ENCODE assay signal across 15 cellular contexts in the genomic region with DNA sequence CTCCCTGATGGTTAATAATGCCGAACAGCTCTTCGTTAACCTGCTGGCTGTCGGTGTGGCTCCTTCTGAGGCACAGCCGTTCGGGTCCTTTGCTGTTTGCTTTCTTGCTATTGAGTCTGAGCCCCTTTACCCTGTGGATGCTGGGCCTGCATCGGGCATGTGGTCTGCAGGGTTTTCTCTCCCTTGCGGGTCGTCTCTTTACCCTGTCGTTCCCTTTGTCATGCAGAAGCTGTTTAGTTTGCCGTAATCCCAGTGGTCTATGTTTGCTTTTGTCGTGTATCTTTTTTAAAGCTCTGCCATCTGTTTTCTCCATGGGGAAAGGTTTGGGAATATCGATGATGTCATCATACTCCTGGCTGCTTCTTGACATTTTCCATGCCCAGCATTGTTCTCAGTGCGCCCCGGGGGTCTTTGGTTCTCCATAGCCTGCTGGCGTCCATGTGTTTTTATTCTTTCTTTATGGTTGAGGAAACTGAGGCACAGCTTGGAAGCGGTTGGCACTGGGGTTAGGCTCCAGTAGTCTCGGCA.
DNase-seq lines count a peak whose midpoint lies in the region; ATAC-seq, FAIRE-seq and TF ChIP-seq lines count a peak whose summit lies in the region.
"Had no signal": no experiment of that assay in that cellular context is flagged by ENCODE, and none has a peak within 500 bp of the region (broad histone marks: within the 10 kb centered on the region; RNA-seq: fewer than 3 reads in every experiment).

No MANE protein-coding gene starts in this region.

- H3K36me3 Mint-ChIP-seq in activated naive CD4-positive, alpha-beta T cell treated with anti-CD3 and anti-CD28 coated beads, Interleukin-2, amount 10 ng/mL, durations not matched to agents 7 days and 5 days: peaks cover 7% of the 10 kb centered on the region
- H3K36me3 Mint-ChIP-seq: IgD-negative memory B cell had no signal

- no peak overlapping the region for H2BK5ac ChIP-seq in H1 (ENCODE audit: low read depth, low read length)

- no peak for TF ChIP-seq RAD21 in H1 (IDR thresholded peaks at IDR 0.05 in 1 of 2, conservative IDR thresholded peaks at IDR 0.05 in 1 of 2; ENCODE audit: low read depth in 2 of 2, low read length in 2 of 2)

- H3K56ac ChIP-seq in H1 (replicated peaks; ENCODE audit: insufficient read length, low read depth, low read length): no peak overlapping the region

- no peak overlapping the region for H4K5ac ChIP-seq in H1 (ENCODE audit: insufficient read length, low read depth, low read length)

- no peak overlapping the region for H2AFZ ChIP-seq in H1 (ENCODE audit: low read length)
- H2AFZ ChIP-seq: PC-9 had no signal

- H3K4ac ChIP-seq in H1 (replicated peaks; ENCODE audit: insufficient read length, low read depth, low read length): no peak overlapping the region

- H3K4me1 Mint-ChIP-seq in activated naive CD4-positive, alpha-beta T cell treated with anti-CD3 and anti-CD28 coated beads, Interleukin-2, amount 10 ng/mL, durations not matched to agents 7 days and 5 days: peaks cover 6% of the 10 kb centered on the region

- H3K18ac ChIP-seq in H1 (ENCODE audit: extremely low read depth, low read length): no peak overlapping the region

- H3K4me1 ChIP-seq in right cardiac atrium (ENCODE audit: control insufficient read depth, insufficient read depth, low read length) (peaks cover 2% of the 10 kb centered on the region), H1 (replicated peaks in 1 of 4; ENCODE audit: control insufficient read depth in 3 of 4, insufficient read depth in 4 of 4, low read length in 3 of 4) (peaks cover 0 to 3% (median 0%) of the 10 kb centered on the region in 4 experiments; a peak in 2 of 7 replicates)

- H3K27me3 ChIP-seq in right cardiac atrium (ENCODE audit: control insufficient read depth, insufficient read depth) (no peaks in the 10 kb centered on the region), H1 (replicated peaks in 1 of 4; ENCODE audit: control insufficient read depth in 3 of 4, extremely low read depth in 1 of 4, insufficient read depth in 3 of 4, low read length in 3 of 4) (no peaks in the 10 kb centered on the region)

- intact Hi-C loops in right cardiac atrium (cut with DNase I) (loop anchor here in 1 of 4 donors (10.0 kb wide), 1 partner anchor 68 kb away; the partner anchor contains the start of gene AGPAT3), cardiac septum (cut with DNase I) (no loop called here)

- no peak overlapping the region for H3K4me3 Mint-ChIP-seq in activated naive CD4-positive, alpha-beta T cell treated with anti-CD3 and anti-CD28 coated beads, Interleukin-2, amount 10 ng/mL, durations not matched to agents 7 days and 5 days
- H3K4me3 Mint-ChIP-seq: IgD-negative memory B cell had no signal

- no peaks in the 10 kb centered on the region for H3K79me2 ChIP-seq in H1 (ENCODE audit: control insufficient read depth in 1 of 2, insufficient read depth in 2 of 2, low read length in 2 of 2)

- no peak for FAIRE-seq in H1 (lab: Jason Lieb, UNC)
- FAIRE-seq: GM12891 had no signal

- DNase-seq in right cardiac atrium (peak in 2 of 3 donors; percentile 11 to 23), cardiac septum (ENCODE audit: low spot score) (no peak), NCI-H69 (lab: John Stamatoyannopoulos, UW) (peak; percentile 98), H1 (ENCODE audit: low read depth in 1 of 2, low spot score in 2 of 2) (no peak), AG08396 (ENCODE audit: low spot score) (no peak), NCI-H526 (lab: John Stamatoyannopoulos, UW) (no peak)
- DNase-seq in activated naive CD4-positive, alpha-beta T cell treated with anti-CD3 and anti-CD28 coated beads, Interleukin-2, amount 10 ng/mL, durations not matched to agents 7 days and 5 days: no peak
- DNase-seq: AML-193, DMS53, NCI-H2029, NCI-H2227 treated with DMSO at 0.1 percent for 48 hours, PC-9 had no signal

- H2BK12ac ChIP-seq in H1 (ENCODE audit: low read depth, low read length): no peak overlapping the region

- H3K27ac ChIP-seq in right cardiac atrium (ENCODE audit: low read length) (no peak overlapping the region), H1 (ENCODE audit: low read depth, low read length) (no peak overlapping the region)
- H3K27ac ChIP-seq: PC-9 had no signal

- H4K8ac ChIP-seq in H1 (ENCODE audit: extremely low read depth, insufficient read depth, low read length): no peak overlapping the region

- no peaks in the 10 kb centered on the region for H3K9me3 ChIP-seq in right cardiac atrium (ENCODE audit: control insufficient read depth, low read length)
- no peaks in the 10 kb centered on the region for H3K9me3 ChIP-seq in H1 (ENCODE audit: insufficient read depth in 2 of 2, low read depth in 1 of 2, low read length in 1 of 2)

- H3K36me3 ChIP-seq in H1 (ENCODE audit: control insufficient read depth in 2 of 4, insufficient read depth in 4 of 4, low read length in 3 of 4): no peaks in the 10 kb centered on the region

- no peaks in the 10 kb centered on the region for H3K27me3 Mint-ChIP-seq in activated naive CD4-positive, alpha-beta T cell treated with anti-CD3 and anti-CD28 coated beads, Interleukin-2, amount 10 ng/mL, durations not matched to agents 7 days and 5 days
- H3K27me3 Mint-ChIP-seq: IgD-negative memory B cell had no signal

- no peak overlapping the region for H2BK20ac ChIP-seq in H1 (ENCODE audit: low read length)

- no peak overlapping the region for H3K27ac Mint-ChIP-seq in activated naive CD4-positive, alpha-beta T cell treated with anti-CD3 and anti-CD28 coated beads, Interleukin-2, amount 10 ng/mL, durations not matched to agents 7 days and 5 days
- H3K27ac Mint-ChIP-seq: IgD-negative memory B cell had no signal

- H3K4me3 ChIP-seq in right cardiac atrium (ENCODE audit: low read length): no peak overlapping the region
- H3K4me3 ChIP-seq in H1 (ENCODE audit: extremely low read depth in 1 of 4, insufficient read depth in 2 of 4, low read depth in 3 of 4, low read length in 4 of 4): no peak overlapping the region
- H3K4me3 ChIP-seq: PC-9 had no signal

- no peak overlapping the region for H3K23ac ChIP-seq in H1 (ENCODE audit: insufficient read length)

- H3K9ac ChIP-seq in H1 (replicated peaks in 1 of 4; ENCODE audit: extremely low read depth in 1 of 4, low read depth in 3 of 4, low read length in 3 of 4): no peak overlapping the region

- WGBS in right cardiac atrium: 84% methylated on average over 17 of the region's 17 CpGs
- 82% methylated on average over 17 of the region's 17 CpGs; no CpG with 5 or more reads in 1 of the 2 experiments for WGBS in H1 (ENCODE audit: extremely low coverage in 1 of 2, insufficient coverage in 1 of 2, insufficient read length in 1 of 2, insufficient replicate concordance in 2 of 2, low coverage in 1 of 2, low lambda C conversion rate in 2 of 2, missing lambda C conversion rate in 1 of 2), 2 experiments

- no peak overlapping the region; the same call in 1 of the 2 replicates for H2AK5ac ChIP-seq in H1 (ENCODE audit: low read depth, low read length)

- H4K20me1 ChIP-seq in H1 (replicated peaks in 1 of 2; ENCODE audit: control insufficient read depth in 1 of 2, insufficient read depth in 2 of 2, low read length in 2 of 2): peaks cover 0 to 1% of the 10 kb centered on the region in 2 experiments

- TF ChIP-seq POLR2A in H1 (IDR thresholded peaks at IDR 0.05; ENCODE audit: control extremely low read depth in 1 of 2, low read depth in 2 of 2, low read length in 2 of 2): no peak

- TF ChIP-seq EP300 in H1 (IDR thresholded peaks at IDR 0.05; ENCODE audit: borderline replicate concordance in 1 of 2, low read depth in 2 of 2, low read length in 2 of 2): no peak

- H3K23me2 ChIP-seq in H1 (ENCODE audit: low read depth, low read length): no peaks in the 10 kb centered on the region; the same call in 1 of the 2 replicates

- no peak overlapping the region for H2BK15ac ChIP-seq in H1 (ENCODE audit: low read length)

- no peak overlapping the region for H3K4me2 ChIP-seq in H1 (ENCODE audit: insufficient read depth in 1 of 2, low read depth in 2 of 2, low read length in 2 of 2)
- H3K4me2 ChIP-seq: PC-9 had no signal

- no peak overlapping the region for H3K14ac ChIP-seq in H1 (ENCODE audit: insufficient read length)

- CTCF ChIA-PET in H1 (lab: Charles Lee; ENCODE audit: partially characterized antibody): interaction anchor here (0.5 to 13.7 kb wide), 6 partner anchors 4 to 116 kb away, joined by 3 to 188 read pairs (median 4); no protein-coding TSS in a partner anchor
- CTCF ChIA-PET in activated naive CD4-positive, alpha-beta T cell treated with anti-CD3 and anti-CD28 coated beads, Interleukin-2, amount 10 ng/mL, durations not matched to agents 7 days and 5 days (lab: Charles Lee): interaction anchor here (1.2 kb wide), 1 partner anchor 17 kb away, joined by 3 read pairs; no protein-coding TSS in a partner anchor

- no peak for TF ChIP-seq CTCF in H1 (IDR thresholded peaks at IDR 0.05; ENCODE audit: control extremely low read depth in 1 of 3, insufficient read depth in 1 of 3, low read depth in 1 of 3, low read length in 3 of 3)

- H3K79me1 ChIP-seq in H1 (ENCODE audit: low read depth, low read length): no peaks in the 10 kb centered on the region; the same call in 1 of the 2 replicates

- ATAC-seq in right cardiac atrium (no peak), HG03460 (IDR thresholded peaks at IDR 0.05; ENCODE audit: unreplicated experiment) (no peak)

- POLR2A ChIA-PET in H1 (lab: Charles Lee; ENCODE audit: partially characterized antibody): no interaction called here

- no peaks in the 10 kb centered on the region for H3K9me3 Mint-ChIP-seq in activated naive CD4-positive, alpha-beta T cell treated with anti-CD3 and anti-CD28 coated beads, Interleukin-2, amount 10 ng/mL, durations not matched to agents 7 days and 5 days
- H3K9me3 Mint-ChIP-seq: IgD-negative memory B cell had no signal

- H2BK120ac ChIP-seq in H1 (replicated peaks; ENCODE audit: low read depth, low read length): no peak overlapping the region

- peak overlapping the region; percentile 17 for H4K91ac ChIP-seq in H1 (replicated peaks; ENCODE audit: insufficient read length, low read length)

TF ChIP-seq in H1, 55 proteins besides CTCF, POLR2A, EP300 and RAD21:
- no peak for TF ChIP-seq PHF8 (conservative IDR thresholded peaks at IDR 0.05; ENCODE audit: low read depth, low read length)
- TF ChIP-seq POU5F1 (IDR thresholded peaks at IDR 0.05; ENCODE audit: low read depth, low read length): 0 out of 2 replicates have a peak, but pooled peaks have one; percentile 24
- TF ChIP-seq, protein P1, sequence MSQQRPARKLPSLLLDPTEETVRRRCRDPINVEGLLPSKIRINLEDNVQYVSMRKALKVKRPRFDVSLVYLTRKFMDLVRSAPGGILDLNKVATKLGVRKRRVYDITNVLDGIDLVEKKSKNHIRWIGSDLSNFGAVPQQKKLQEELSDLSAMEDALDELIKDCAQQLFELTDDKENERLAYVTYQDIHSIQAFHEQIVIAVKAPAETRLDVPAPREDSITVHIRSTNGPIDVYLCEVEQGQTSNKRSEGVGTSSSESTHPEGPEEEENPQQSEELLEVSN (IDR thresholded peaks at IDR 0.05): 0 out of 2 replicates have a peak, but pooled peaks have one; percentile 20
- no peak for TF ChIP-seq EZH2 (IDR thresholded peaks at IDR 0.05; ENCODE audit: low read depth, low read length, severe bottlenecking)
- no peak for TF ChIP-seq EGR1 (IDR thresholded peaks at IDR 0.05; ENCODE audit: borderline replicate concordance, low read depth, low read length)
- no peak for TF ChIP-seq FOSL1 (IDR thresholded peaks at IDR 0.05; ENCODE audit: insufficient read depth, low read depth, low read length)
- no peak for TF ChIP-seq SIRT6 (IDR thresholded peaks at IDR 0.05; ENCODE audit: low read length)

Comparison
In these comparisons a context has a peak if more than half of its experiments do, and no peak if none do; other contexts are left out.
1. DNase-seq: peak in right cardiac atrium (2 of 3) and NCI-H69 (single experiment); none in cardiac septum (single experiment), H1 (0 of 2), AG08396 (single experiment), activated naive CD4-positive, alpha-beta T cell treated with anti-CD3 and anti-CD28 coated beads, Interleukin-2, amount 10 ng/mL, durations not matched to agents 7 days and 5 days (single experiment) and NCI-H526 (0 of 2).